8 cellular contexts compared by ENCODE assay signal in the genomic region with DNA sequence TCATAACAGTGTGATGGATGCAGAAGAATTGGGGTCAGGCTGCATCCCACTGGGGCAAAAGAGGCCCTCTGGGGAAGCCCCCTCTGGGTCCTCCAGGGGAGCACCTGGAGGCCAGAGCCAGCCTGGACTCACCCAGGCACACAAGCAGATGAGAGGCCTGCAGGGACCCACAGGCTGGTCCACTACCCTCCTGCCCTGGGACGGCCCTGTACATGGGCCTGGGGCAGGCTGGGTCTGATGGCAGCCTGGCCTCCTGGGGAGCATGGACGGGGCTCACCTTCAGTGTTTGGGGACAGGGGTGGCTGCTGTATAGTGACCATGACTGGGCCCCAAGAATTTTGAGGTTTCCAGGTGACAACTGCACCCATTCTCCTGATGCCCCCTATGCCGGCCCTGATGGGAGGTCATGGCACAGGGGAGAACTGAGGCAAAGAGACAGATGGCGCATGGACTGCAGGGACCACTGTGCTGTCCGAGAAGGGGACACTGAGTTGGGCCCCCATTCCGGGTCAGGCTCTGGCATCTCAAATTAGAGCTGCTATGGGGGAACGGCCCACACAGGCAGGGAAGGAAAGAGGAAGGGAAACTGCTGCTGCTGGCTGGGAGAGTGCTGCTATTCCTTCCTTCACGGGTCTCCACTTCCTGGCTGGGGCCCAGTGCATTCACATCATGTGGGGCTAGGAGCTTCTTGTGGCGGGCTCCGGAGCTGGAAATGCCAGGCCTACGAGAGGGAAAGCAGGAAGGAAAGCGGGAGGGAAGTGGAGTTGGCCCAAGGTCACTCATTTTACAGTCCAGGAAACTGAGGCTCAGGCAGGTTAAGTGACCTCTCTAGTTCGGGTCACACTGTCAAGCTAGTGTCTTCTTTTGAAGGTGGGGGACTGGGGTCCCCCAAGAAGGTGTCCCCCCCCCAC. TPM values are rescaled to one million over a fixed set of nuclear protein-coding genes. Genes with fewer than 3 reads are reported as not detected.
DNase-seq lines count a peak whose midpoint lies in the region; ATAC-seq and TF ChIP-seq lines count a peak whose summit lies in the region.

No MANE protein-coding gene starts in this region.

- peak overlapping the region; percentile 98 for H3K27ac ChIP-seq in MM.1S (ENCODE audit: low read length)
- peak overlapping the region; percentile 88 to 97 for H3K27ac ChIP-seq in ascending aorta
- H3K27ac ChIP-seq in skin epidermis = peak overlapping the region; percentile 82 to 98 (median 93)

- H3K9me2 ChIP-seq in MM.1S (replicated peaks; ENCODE audit: insufficient read depth, low read length) = no peaks in the 10 kb centered on the region

- H4K20me1 ChIP-seq in MM.1S (ENCODE audit: insufficient read depth, low read length) = no peaks in the 10 kb centered on the region

- no peaks in the 10 kb centered on the region for H3K27me3 ChIP-seq in MM.1S (replicated peaks; ENCODE audit: insufficient read depth, low read length)
- H3K27me3 ChIP-seq in ascending aorta = no peaks in the 10 kb centered on the region

- peak overlapping the region; percentile 79; the same call in 1 of the 2 replicates for H2AFZ ChIP-seq in MM.1S (ENCODE audit: low read length)

- no peak for ATAC-seq in HG02610 (IDR thresholded peaks at IDR 0.05; ENCODE audit: unreplicated experiment)

- intact Hi-C loops in ascending aorta (cut with DNase I) = loop anchor here (1.0 to 10.0 kb wide), 6 partner anchors 36 to 980 kb away; a partner anchor contains a TSS

- H3K4me3 ChIP-seq in GM08714 (ENCODE audit: low read length) = peak overlapping the region; percentile 46; the same call in 1 of the 2 replicates
- H3K4me3 ChIP-seq in MM.1S (ENCODE audit: low read length) = peak overlapping the region; percentile 63
- peak overlapping the region; percentile 56 for H3K4me3 ChIP-seq in ascending aorta
- H3K4me3 ChIP-seq in skin epidermis = peak overlapping the region; percentile 30 to 44 (median 38)

- peaks cover 25% of the 10 kb centered on the region for H3F3A ChIP-seq in MM.1S (ENCODE audit: insufficient read depth, low read length)

- H3K36me3 ChIP-seq in MM.1S (replicated peaks; ENCODE audit: insufficient read depth, low read length) (no peaks in the 10 kb centered on the region), ascending aorta (no peaks in the 10 kb centered on the region)

- no peaks in the 10 kb centered on the region for H3K9me3 ChIP-seq in MM.1S (replicated peaks; ENCODE audit: insufficient read depth, low read length)
- peaks cover 0 to 19% of the 10 kb centered on the region in 2 donors for H3K9me3 ChIP-seq in ascending aorta

- TF ChIP-seq CTCF in MM.1S (IDR thresholded peaks at IDR 0.05; ENCODE audit: low read length) = no peak
- TF ChIP-seq CTCF in ascending aorta (IDR thresholded peaks at IDR 0.05) = no peak

- H3K79me2 ChIP-seq in MM.1S (ENCODE audit: low read length) = peaks cover 32% of the 10 kb centered on the region

- peak overlapping the region; percentile 86 for H3K4me2 ChIP-seq in MM.1S (ENCODE audit: low read depth, low read length)

- H3K9ac ChIP-seq in MM.1S (ENCODE audit: low read length) = peak overlapping the region; percentile 93

- H3K4me1 ChIP-seq in MM.1S (ENCODE audit: low read length) = peaks cover 34% of the 10 kb centered on the region
- peaks cover 20 to 30% of the 10 kb centered on the region in 2 donors for H3K4me1 ChIP-seq in ascending aorta

- peak; percentile 36 for DNase-seq in MM.1S
- peak; percentile 47 to 79 for DNase-seq in ascending aorta (ENCODE audit: low spot score in 2 of 2)
- DNase-seq in iPS-NIHi7 (ENCODE audit: extremely low spot score) = peak; percentile 38
- no peak for DNase-seq in NCI-H2029 (lab: John Stamatoyannopoulos, UW)
- no peak for DNase-seq in NCI-H1436 treated with DMSO at 0.1 percent for 48 hours (lab: John Stamatoyannopoulos, UW)

RNA-seq across cellular contexts. Expression of a gene that starts 1.5 kb away (rescaled TPM):
- 212 TPM for total RNA-seq in ascending aorta

RNA-seq across cellular contexts. Expression of a gene that starts 36.0 kb away (rescaled TPM):
- total RNA-seq in ascending aorta = not detected

RNA-seq across cellular contexts. Expression of a gene that starts 39.5 kb away (rescaled TPM):
- total RNA-seq in ascending aorta = 156 TPM

Comparison
In these comparisons a context has a peak if more than half of its experiments do, and no peak if none do; other contexts are left out.
1. DNase-seq: peak in MM.1S (single experiment), ascending aorta (2 of 2) and iPS-NIHi7 (single experiment); none in NCI-H2029 (single experiment) and NCI-H1436 treated with DMSO at 0.1 percent for 48 hours (single experiment).
2. Peak in every context shown above with its lines, with median percentiles within 50 percentile points of each other: H3K4me3 ChIP-seq and H3K27ac ChIP-seq.